26 cellular contexts compared by ENCODE assay signal in the genomic region with DNA sequence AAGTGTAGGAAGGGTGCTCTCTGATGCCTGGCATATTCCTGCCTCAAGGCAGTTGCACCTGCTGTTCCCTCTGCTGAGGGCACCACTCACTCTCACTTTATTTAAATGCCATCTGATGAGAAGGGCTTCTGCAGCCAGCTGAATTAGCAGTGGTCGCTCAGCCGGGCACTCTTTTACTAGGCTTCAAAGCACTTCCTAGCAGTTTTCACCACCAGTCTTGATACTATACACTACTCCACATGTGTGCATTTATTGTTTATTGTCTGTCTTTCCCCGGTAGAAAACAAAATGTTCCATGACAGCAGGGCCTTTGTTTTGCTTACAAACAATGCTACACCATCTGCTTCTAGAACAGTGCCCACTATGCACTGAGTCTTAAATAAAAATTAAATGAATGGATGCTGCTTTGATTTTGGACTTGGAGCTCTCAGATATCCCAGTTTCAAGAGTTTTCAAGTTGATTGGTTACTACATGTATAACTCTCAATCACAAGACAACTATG.
DNase-seq lines count a peak whose midpoint lies in the region; ATAC-seq and TF ChIP-seq lines count a peak whose summit lies in the region.
"Had no signal": no experiment of that assay in that cellular context is flagged by ENCODE, and none has a peak within 500 bp of the region (broad histone marks: within the 10 kb centered on the region; RNA-seq: fewer than 3 reads in every experiment).

No MANE protein-coding gene starts in this region.

- no peak overlapping the region for H3K27ac ChIP-seq in gastroesophageal sphincter
- H3K27ac ChIP-seq: PC-9, SJCRH30 had no signal

- no peak for TF ChIP-seq EP300 in gastroesophageal sphincter (IDR thresholded peaks at IDR 0.05)

- H3K4me3 ChIP-seq in gastroesophageal sphincter = no peak overlapping the region
- H3K4me3 ChIP-seq: GM23338, MG63, PC-9, SJCRH30 had no signal

- no peaks in the 10 kb centered on the region for H3K36me3 ChIP-seq in gastroesophageal sphincter
- H3K36me3 ChIP-seq: BE2C, MG63, SJCRH30 had no signal

- no peaks in the 10 kb centered on the region for H3K27me3 ChIP-seq in gastroesophageal sphincter
- H3K27me3 ChIP-seq: BE2C, MG63, SJCRH30 had no signal

- TF ChIP-seq CTCF in gastroesophageal sphincter (IDR thresholded peaks at IDR 0.05) = no peak

- H3K4me1 ChIP-seq in gastroesophageal sphincter = no peaks in the 10 kb centered on the region

- H3K9me3 ChIP-seq in gastroesophageal sphincter = no peaks in the 10 kb centered on the region
- H3K9me3 ChIP-seq: BE2C, MG63, SJCRH30 had no signal

- no peak for TF ChIP-seq POLR2A in gastroesophageal sphincter (IDR thresholded peaks at IDR 0.05)

- ATAC-seq in gastroesophageal sphincter = no peak
- no peak for ATAC-seq in HG02759 (IDR thresholded peaks at IDR 0.05; ENCODE audit: unreplicated experiment)
- ATAC-seq: GM23338, Right ventricle myocardium inferior, SK-N-SH treated with all-trans-retinoic acid at 6 μM for 48 hours had no signal

- DNase-seq in NCI-H2171 treated with DMSO at 0.1 percent for 48 hours (lab: John Stamatoyannopoulos, UW) (peak; percentile 21), NCI-H2171 (lab: John Stamatoyannopoulos, UW) (no peak), NCI-H69 (lab: John Stamatoyannopoulos, UW) (peak; percentile 58), midbrain (lab: John Stamatoyannopoulos, UW) (peak; percentile 43), NCI-H2107 (lab: John Stamatoyannopoulos, UW) (no peak)
- DNase-seq: BE2C; Calu3; CD8-positive, alpha-beta memory T cell; H9; IMR-90; KG1; MG63; NCI-H1436 treated with DMSO at 0.1 percent for 48 hours; NCI-H187 treated with DMSO at 0.1 percent for 48 hours; NCI-H446; NCI-H524 treated with DMSO at 0.1 percent for 48 hours; NCI-H82; NK-92 treated with Interleukin-12 subunit alpha and Interleukin-12 subunit beta, amount 100 ng/mL, for 24 hours; SJCRH30; T-helper 2 cell had no signal

- WGBS in gastroesophageal sphincter (ENCODE audit: low coverage in 1 of 2), 2 donors = 59 to 75% methylated on average over 1 to 3 of the region's 3 CpGs

Comparison
In these comparisons a context has a peak if more than half of its experiments do, and no peak if none do; other contexts are left out.
1. DNase-seq: peak in NCI-H2171 treated with DMSO at 0.1 percent for 48 hours (single experiment), NCI-H69 (single experiment) and midbrain (single experiment); none in NCI-H2171 (single experiment) and NCI-H2107 (single experiment).